1 cellular context compared by ENCODE assay signal in the genomic region with DNA sequence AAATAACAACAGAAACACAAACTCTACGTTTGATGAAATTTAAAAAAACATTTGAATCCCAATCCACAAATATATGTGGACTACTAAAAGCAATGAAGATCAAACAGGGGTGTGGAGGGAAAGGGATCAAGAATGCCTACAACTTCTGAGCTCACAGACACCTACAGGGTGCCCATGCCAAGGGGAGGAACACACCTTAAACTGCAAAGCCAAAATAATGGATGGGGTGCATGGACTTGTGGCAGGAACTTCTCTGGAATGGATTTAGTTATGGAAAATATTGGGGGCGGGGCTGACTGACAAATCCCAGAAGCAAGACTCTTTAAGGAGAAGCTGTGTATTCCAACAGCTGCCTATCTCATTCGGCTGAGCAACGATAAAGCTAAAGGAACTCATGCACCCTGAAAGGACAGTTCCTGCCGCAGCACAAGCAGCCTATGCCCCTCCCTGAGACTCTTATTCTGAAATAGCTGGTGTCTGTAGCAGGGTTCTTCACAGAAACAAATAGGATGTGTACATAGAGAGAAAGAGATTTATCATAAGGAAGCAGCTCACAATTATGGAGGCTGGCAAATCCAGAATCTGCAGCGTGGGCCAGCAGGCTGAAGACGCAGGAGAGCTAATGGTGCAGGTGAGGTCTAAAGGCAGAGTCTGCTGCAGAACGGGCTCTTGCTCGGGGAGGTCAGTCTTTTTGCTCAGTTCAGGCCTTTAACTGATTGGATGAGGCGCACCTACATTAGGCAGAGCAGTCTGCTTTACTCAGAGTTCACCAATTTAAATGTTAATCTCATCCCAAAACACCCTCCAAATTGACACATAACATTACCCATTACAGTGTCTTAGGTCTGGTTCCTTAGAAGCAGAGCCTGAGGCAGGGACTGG.
TF ChIP-seq lines count a peak whose summit lies in the region.

No MANE protein-coding gene starts in this region.

TF ChIP-seq in IMR-90, 13 proteins besides CTCF, POLR2A, EP300 and RAD21:
- TF ChIP-seq CEBPB (IDR thresholded peaks at IDR 0.05; ENCODE audit: low read depth, low read length): no peak
- no peak for TF ChIP-seq CHD1 (IDR thresholded peaks at IDR 0.05; ENCODE audit: low read depth, low read length)
- no peak for TF ChIP-seq NFE2L2 (IDR thresholded peaks at IDR 0.05; ENCODE audit: low read depth, low read length)
